8 cellular contexts compared by ENCODE assay signal in genomic region chr12:131755305-131756113, GRCh38. TPM values are rescaled to one million over a fixed set of nuclear protein-coding genes. Genes with fewer than 3 reads are reported as not detected.
A peak's percentile ranks its signal among the peaks of the same experiment; 100 is the strongest.
DNase-seq lines count a peak whose midpoint lies in the region; ATAC-seq and TF ChIP-seq lines count a peak whose summit lies in the region.

No MANE protein-coding gene starts in this region.

- H3F3A ChIP-seq in MM.1S (ENCODE audit: insufficient read depth, low read length): no peaks in the 10 kb centered on the region

- no peaks in the 10 kb centered on the region; the same call in 1 of the 2 replicates for H3K36me3 ChIP-seq in MM.1S (replicated peaks; ENCODE audit: insufficient read depth, low read length)
- H3K36me3 ChIP-seq in esophagus muscularis mucosa: peaks cover 54 to 91% (median 85%) of the 10 kb centered on the region in 4 donors

- 85% methylated on average over 16 of the region's 16 CpGs for WGBS in esophagus muscularis mucosa

- DNase-seq in stimulated activated CD4-positive, alpha-beta T cell treated with anti-CD3 and anti-CD28 coated beads, Interleukin-4, amount 100 ng/mL, for 24 hours: peak; percentile 40
- DNase-seq in stimulated activated CD4-positive, alpha-beta T cell treated with anti-CD3 and anti-CD28 coated beads, Interleukin-12 subunit alpha, Interleukin-12 subunit beta, amount 100 ng/mL, for 4 hours: no peak
- DNase-seq in MM.1S: no peak
- DNase-seq in activated B cell treated with CpG ODN at 0.5 μM for 24 hours: no peak
- peak; percentile 83 for DNase-seq in iPS-NIHi7 (ENCODE audit: extremely low spot score)
- no peak for DNase-seq in GF-D8 (lab: John Stamatoyannopoulos, UW)
- DNase-seq in esophagus muscularis mucosa (ENCODE audit: extremely low spot score): no peak

- peaks cover 83% of the 10 kb centered on the region for H3K36me3 Mint-ChIP-seq in activated B cell treated with CpG ODN at 0.5 μM for 24 hours (ENCODE audit: low read depth)

- no peak overlapping the region for H3K4me3 ChIP-seq in MM.1S (ENCODE audit: low read length)
- no peak overlapping the region for H3K4me3 ChIP-seq in esophagus muscularis mucosa

- CTCF ChIA-PET in activated B cell treated with CpG ODN at 0.5 μM for 24 hours (lab: Charles Lee): interaction anchor here (0.7 to 2.5 kb wide), 11 partner anchors 9 to 194 kb away, joined by 3 to 33 read pairs (median 3); partner anchors contain the start of genes EP400 and MMP17

- H3K4me1 Mint-ChIP-seq in activated B cell treated with CpG ODN at 0.5 μM for 24 hours: peaks cover 7% of the 10 kb centered on the region

- H3K4me1 ChIP-seq in MM.1S (ENCODE audit: low read length) (no peaks in the 10 kb centered on the region), esophagus muscularis mucosa (peaks cover 0 to 4% (median 0%) of the 10 kb centered on the region in 4 donors)

- H3K9ac ChIP-seq in MM.1S (ENCODE audit: low read length): no peak overlapping the region

- no peaks in the 10 kb centered on the region for H3K79me2 ChIP-seq in MM.1S (ENCODE audit: low read length)

- H4K20me1 ChIP-seq in MM.1S (ENCODE audit: insufficient read depth, low read length): no peaks in the 10 kb centered on the region

- POLR2A ChIA-PET in activated B cell treated with CpG ODN at 0.5 μM for 24 hours (lab: Charles Lee): interaction anchor here (0.7 to 1.2 kb wide), 2 partner anchors 45 to 75 kb away, joined by 4 read pairs; partner anchors contain the start of gene SFSWAP

- H2AFZ ChIP-seq in MM.1S (ENCODE audit: low read length): no peak overlapping the region

- ATAC-seq in activated B cell treated with CpG ODN at 0.5 μM for 24 hours (ENCODE audit: low read depth) (peak; percentile 93), HG02623 (IDR thresholded peaks at IDR 0.05; ENCODE audit: unreplicated experiment) (no peak)

- peak; percentile 22 for TF ChIP-seq CTCF in MM.1S (IDR thresholded peaks at IDR 0.05; ENCODE audit: low read length)
- no peak for TF ChIP-seq CTCF in activated B cell treated with CpG ODN at 0.5 μM for 24 hours (IDR thresholded peaks at IDR 0.05)
- TF ChIP-seq CTCF in esophagus muscularis mucosa (IDR thresholded peaks at IDR 0.05): peak in 1 of 3 experiments; percentile 32

- H3K27ac ChIP-seq in MM.1S (ENCODE audit: low read length) (no peak overlapping the region), esophagus muscularis mucosa (replicated peaks in 1 of 4) (no peak overlapping the region)

- intact Hi-C loops in activated B cell treated with CpG ODN at 0.5 μM for 24 hours (cut with micrococcal nuclease): loop anchor here (1.0 kb wide), 1 partner anchor 73 kb away; the partner anchor contains the start of gene MMP17
- intact Hi-C loops in esophagus muscularis mucosa (cut with DNase I): no loop called here

- H3K9me3 Mint-ChIP-seq in activated B cell treated with CpG ODN at 0.5 μM for 24 hours: no peaks in the 10 kb centered on the region

- no peak for TF ChIP-seq POLR2A in esophagus muscularis mucosa (IDR thresholded peaks at IDR 0.05; ENCODE audit: low read depth)

- no peak for TF ChIP-seq EP300 in esophagus muscularis mucosa (IDR thresholded peaks at IDR 0.05)

- H3K27me3 ChIP-seq in MM.1S (replicated peaks; ENCODE audit: insufficient read depth, low read length) (no peaks in the 10 kb centered on the region), esophagus muscularis mucosa (no peaks in the 10 kb centered on the region)

- no peak overlapping the region for H3K4me3 Mint-ChIP-seq in activated B cell treated with CpG ODN at 0.5 μM for 24 hours

- no peaks in the 10 kb centered on the region for H3K9me3 ChIP-seq in MM.1S (replicated peaks; ENCODE audit: insufficient read depth, low read length)
- H3K9me3 ChIP-seq in esophagus muscularis mucosa: no peaks in the 10 kb centered on the region

- no peak overlapping the region for H3K4me2 ChIP-seq in MM.1S (ENCODE audit: low read depth, low read length)

- no peaks in the 10 kb centered on the region for H3K9me2 ChIP-seq in MM.1S (replicated peaks; ENCODE audit: insufficient read depth, low read length)

- no peak overlapping the region for H3K27ac Mint-ChIP-seq in activated B cell treated with CpG ODN at 0.5 μM for 24 hours

- no peaks in the 10 kb centered on the region for H3K27me3 Mint-ChIP-seq in activated B cell treated with CpG ODN at 0.5 μM for 24 hours

RNA-seq across cellular contexts. Expression of gene SFSWAP, which starts 44.6 kb away (rescaled TPM):
- total RNA-seq in activated B cell treated with CpG ODN at 0.5 μM for 24 hours: 75.1 and 88.0 TPM in 2 replicates
- 10 to 100 TPM; 21.7 to 28.2 (median 25.0) TPM for total RNA-seq in esophagus muscularis mucosa

Comparison
In these comparisons a context has a peak if more than half of its experiments do, and no peak if none do; other contexts are left out.
1. DNase-seq: peak in stimulated activated CD4-positive, alpha-beta T cell treated with anti-CD3 and anti-CD28 coated beads, Interleukin-4, amount 100 ng/mL, for 24 hours (single experiment) and iPS-NIHi7 (single experiment); none in stimulated activated CD4-positive, alpha-beta T cell treated with anti-CD3 and anti-CD28 coated beads, Interleukin-12 subunit alpha, Interleukin-12 subunit beta, amount 100 ng/mL, for 4 hours (single experiment), MM.1S (single experiment), activated B cell treated with CpG ODN at 0.5 μM for 24 hours (single experiment), GF-D8 (single experiment) and esophagus muscularis mucosa (single experiment).